ENCODE assay signal across 8 cellular contexts in the genomic region with DNA sequence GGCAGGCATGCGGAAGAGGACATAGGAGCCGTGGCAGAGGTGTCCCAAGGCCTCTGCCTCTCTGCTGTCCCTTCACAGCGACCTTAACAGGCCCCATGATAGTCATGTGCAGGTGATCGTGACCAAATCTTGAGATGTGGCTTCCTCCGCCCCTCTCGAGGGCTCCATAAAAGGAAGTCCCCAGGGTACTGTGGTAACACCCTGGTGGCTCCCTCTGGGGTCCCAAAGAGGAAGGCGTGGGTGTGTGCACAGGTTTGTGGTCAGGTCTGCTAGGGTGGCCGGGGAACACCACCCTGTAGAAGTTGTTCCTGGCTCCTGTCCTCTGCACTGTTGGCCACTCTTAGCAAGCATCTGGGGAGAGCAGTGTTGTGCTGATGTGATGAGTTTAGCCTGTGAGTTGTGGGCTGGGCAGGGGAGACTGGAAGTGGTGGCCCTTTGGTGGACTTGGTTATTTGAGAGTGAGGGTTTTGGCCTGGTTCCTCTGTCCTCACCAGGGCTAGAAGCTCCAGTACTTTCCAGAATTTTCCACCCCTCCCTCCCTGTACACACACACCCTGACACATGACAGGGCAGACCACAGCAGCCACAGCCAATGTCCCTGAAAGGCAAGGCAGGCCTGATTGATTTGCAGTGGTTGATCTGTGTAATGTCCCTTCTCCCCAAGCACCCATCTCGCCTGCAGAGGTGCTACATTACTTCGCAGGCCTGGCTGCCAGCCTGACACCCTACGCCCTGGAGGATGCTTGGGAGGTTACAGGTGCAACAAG.
DNase-seq lines count a peak whose midpoint lies in the region; ATAC-seq, FAIRE-seq and TF ChIP-seq lines count a peak whose summit lies in the region.

No MANE protein-coding gene starts in this region.

- 0 out of 2 replicates have a peak, but pooled peaks have one; percentile 49 for TF ChIP-seq POLR2A in GM12892 (IDR thresholded peaks at IDR 0.05; ENCODE audit: low read depth, low read length)

- ATAC-seq in GM21423 (IDR thresholded peaks at IDR 0.05; ENCODE audit: unreplicated experiment) (peak; percentile 94), HG03565 (IDR thresholded peaks at IDR 0.05; ENCODE audit: unreplicated experiment) (peak; percentile 87)
- ATAC-seq in activated naive CD8-positive, alpha-beta T cell treated with anti-CD3 and anti-CD28 coated beads, Interleukin-2, amount 50 U/mL, for 24 hours, result peak; percentile 80

- peaks cover 28% of the 10 kb centered on the region for H3K4me1 Mint-ChIP-seq in activated naive CD8-positive, alpha-beta T cell treated with anti-CD3 and anti-CD28 coated beads, Interleukin-2, amount 50 U/mL, for 24 hours

- H3K27ac Mint-ChIP-seq in activated naive CD8-positive, alpha-beta T cell treated with anti-CD3 and anti-CD28 coated beads, Interleukin-2, amount 50 U/mL, for 24 hours, result peak overlapping the region; percentile 52

- H3K27me3 Mint-ChIP-seq in activated naive CD8-positive, alpha-beta T cell treated with anti-CD3 and anti-CD28 coated beads, Interleukin-2, amount 50 U/mL, for 24 hours, result peaks cover 16% of the 10 kb centered on the region

- DNase-seq in GM12892 (ENCODE audit: insufficient read length) (peak; percentile 63), urothelium cell line (ENCODE audit: low spot score) (no peak), glomerular visceral epithelial cell (ENCODE audit: extremely low spot score) (no peak), HuH-7 (ENCODE audit: low spot score) (no peak)
- DNase-seq in activated naive CD8-positive, alpha-beta T cell treated with anti-CD3 and anti-CD28 coated beads, Interleukin-2, amount 50 U/mL, for 24 hours, result peak; percentile 62
- DNase-seq in stimulated activated naive CD4-positive, alpha-beta T cell (lab: John Stamatoyannopoulos, UW), result no peak

- peak overlapping the region; percentile 22 for H3K4me3 Mint-ChIP-seq in activated naive CD8-positive, alpha-beta T cell treated with anti-CD3 and anti-CD28 coated beads, Interleukin-2, amount 50 U/mL, for 24 hours

- H3K9me3 Mint-ChIP-seq in activated naive CD8-positive, alpha-beta T cell treated with anti-CD3 and anti-CD28 coated beads, Interleukin-2, amount 50 U/mL, for 24 hours, result peaks cover 3% of the 10 kb centered on the region

- H3K36me3 Mint-ChIP-seq in activated naive CD8-positive, alpha-beta T cell treated with anti-CD3 and anti-CD28 coated beads, Interleukin-2, amount 50 U/mL, for 24 hours (ENCODE audit: low read depth), result no peaks in the 10 kb centered on the region

- FAIRE-seq in GM12892 (lab: Jason Lieb, UNC), result peak; percentile 98
- no peak for FAIRE-seq in urothelium cell line (lab: Jason Lieb, UNC)

Comparison
In these comparisons a context has a peak if more than half of its experiments do, and no peak if none do; other contexts are left out.
1. DNase-seq: peak in GM12892 (single experiment) and activated naive CD8-positive, alpha-beta T cell treated with anti-CD3 and anti-CD28 coated beads, Interleukin-2, amount 50 U/mL, for 24 hours (single experiment); none in urothelium cell line (single experiment), stimulated activated naive CD4-positive, alpha-beta T cell (0 of 6), glomerular visceral epithelial cell (single experiment) and HuH-7 (single experiment).
2. Peak in every context shown above with its lines, with median percentiles within 50 percentile points of each other: ATAC-seq.